ENCODE assay signal across 34 cellular contexts in genomic region chr5:149278811-149279210, GRCh38. TPM values are rescaled to one million over a fixed set of nuclear protein-coding genes. Genes with fewer than 3 reads are reported as not detected.
"Had no signal": no experiment of that assay in that cellular context is flagged by ENCODE, and none has a peak within 500 bp of the region (broad histone marks: within the 10 kb centered on the region; RNA-seq: fewer than 3 reads in every experiment).

No MANE protein-coding gene starts in this region.

- H3K9ac ChIP-seq: parathyroid adenoma had no signal

- H3K36me3 ChIP-seq: breast epithelium, gastroesophageal sphincter, transverse colon, vagina, WERI-Rb-1 had no signal

- H3K27ac ChIP-seq: SK-N-MC, transverse colon, vagina, WERI-Rb-1 had no signal

- H3K4me1 ChIP-seq: breast epithelium, transverse colon had no signal

- H3K27me3 ChIP-seq: breast epithelium, gastroesophageal sphincter, testis, transverse colon, vagina had no signal

- H3K36me3 Mint-ChIP-seq: immature natural killer cell; naive thymus-derived CD8-positive, alpha-beta T cell had no signal

- H3K4me1 Mint-ChIP-seq: activated CD4-positive, alpha-beta memory T cell treated with anti-CD3 and anti-CD28 coated beads, Interleukin-2, amount 10 ng/mL, durations not matched to agents 7 days and 5 days; activated CD4-positive, alpha-beta T cell treated with anti-CD3 and anti-CD28 coated beads, Interleukin-2, amount 10 ng/mL, durations not matched to agents 7 days and 5 days; activated naive CD8-positive, alpha-beta T cell treated with anti-CD3 and anti-CD28 coated beads, Interleukin-2, amount 50 U/mL, for 24 hours; central memory CD8-positive, alpha-beta T cell; immature natural killer cell; naive thymus-derived CD8-positive, alpha-beta T cell; neural crest cell had no signal

- H3K27ac Mint-ChIP-seq: activated CD4-positive, alpha-beta memory T cell treated with anti-CD3 and anti-CD28 coated beads, Interleukin-2, amount 10 ng/mL, durations not matched to agents 7 days and 5 days; activated CD4-positive, alpha-beta T cell treated with anti-CD3 and anti-CD28 coated beads, Interleukin-2, amount 10 ng/mL, durations not matched to agents 7 days and 5 days; activated naive CD8-positive, alpha-beta T cell treated with anti-CD3 and anti-CD28 coated beads, Interleukin-2, amount 50 U/mL, for 24 hours; activated T-cell treated with anti-CD3 and anti-CD28 coated beads, Interleukin-2, amount 50 U/mL, for 24 hours; immature natural killer cell; T-helper 1 cell treated with Interleukin-12 subunit alpha and Interleukin-12 subunit beta and Interleukin-4 antibody, amounts not matched to agents 30 μg/mL and 1 μg/mL, for 36 hours had no signal

- H3K9me3 ChIP-seq: breast epithelium, gastroesophageal sphincter, testis, transverse colon, vagina had no signal

- H3K9me3 Mint-ChIP-seq: activated CD4-positive, alpha-beta memory T cell treated with anti-CD3 and anti-CD28 coated beads, Interleukin-2, amount 10 ng/mL, durations not matched to agents 7 days and 5 days; activated CD4-positive, alpha-beta T cell treated with anti-CD3 and anti-CD28 coated beads, Interleukin-2, amount 10 ng/mL, durations not matched to agents 7 days and 5 days; activated naive CD8-positive, alpha-beta T cell treated with anti-CD3 and anti-CD28 coated beads, Interleukin-2, amount 50 U/mL, for 24 hours; activated T-cell treated with anti-CD3 and anti-CD28 coated beads, Interleukin-2, amount 50 U/mL, for 24 hours; central memory CD8-positive, alpha-beta T cell; immature natural killer cell; naive thymus-derived CD8-positive, alpha-beta T cell; neural crest cell; T-helper 1 cell treated with Interleukin-12 subunit alpha and Interleukin-12 subunit beta and Interleukin-4 antibody, amounts not matched to agents 30 μg/mL and 1 μg/mL, for 36 hours had no signal

- H2AFZ ChIP-seq: parathyroid adenoma had no signal

- FAIRE-seq: colon, endometrium, kidney had no signal

- H3K4me3 ChIP-seq: breast epithelium, gastroesophageal sphincter, SK-N-MC, skin epidermis, testis, transverse colon, vagina had no signal

- DNase-seq: activated CD4-positive, alpha-beta memory T cell treated with anti-CD3 and anti-CD28 coated beads, Interleukin-2, amount 10 ng/mL, durations not matched to agents 7 days and 5 days; activated CD4-positive, alpha-beta T cell treated with anti-CD3 and anti-CD28 coated beads, Interleukin-2, amount 10 ng/mL, durations not matched to agents 7 days and 5 days; activated CD8-positive, alpha-beta memory T cell treated with anti-CD3 and anti-CD28 coated beads, Interleukin-2, amount 50 U/mL, for 48 hours; activated gamma-delta T cell; activated naive CD4-positive, alpha-beta T cell treated with anti-CD3 and anti-CD28 coated beads, Interleukin-2, amount 50 U/mL, for 16 hours; activated naive CD8-positive, alpha-beta T cell treated with anti-CD3 and anti-CD28 coated beads, Interleukin-2, amount 50 U/mL, for 24 hours; activated T-cell treated with anti-CD3 and anti-CD28 coated beads, Interleukin-2, amount 50 U/mL, for 24 hours; effector CD8-positive, alpha-beta T cell; hypothalamus; immature natural killer cell; kidney; midbrain; naive thymus-derived CD8-positive, alpha-beta T cell; nucleus accumbens; stimulated activated CD4-positive, alpha-beta T cell treated with anti-CD3 and anti-CD28 coated beads, Interleukin-12 subunit alpha, Interleukin-12 subunit beta, amount 100 ng/mL, for 4 hours; stimulated activated CD4-positive, alpha-beta T cell treated with anti-CD3 and anti-CD28 coated beads, Interleukin-4, amount 100 ng/mL, for 1 hour; stimulated activated naive CD8-positive, alpha-beta T cell treated with anti-CD3 and anti-CD28 coated beads, Interleukin-15, Interleukin-2, amounts not matched to agents 100 U/mL and 50 U/mL, for 24 hours; T-helper 9 cell; testis; transverse colon; WERI-Rb-1 had no signal

- ATAC-seq: activated CD4-positive, CD25-positive, alpha-beta regulatory T cell treated with anti-CD3 and anti-CD28 coated beads, Interleukin-2, amount 50 U/mL, for 24 hours; activated naive CD8-positive, alpha-beta T cell treated with anti-CD3 and anti-CD28 coated beads, Interleukin-2, amount 50 U/mL, for 24 hours; gastroesophageal sphincter; naive thymus-derived CD8-positive, alpha-beta T cell; sciatic nerve; stimulated activated naive CD8-positive, alpha-beta T cell treated with anti-CD3 and anti-CD28 coated beads, Interleukin-15, Interleukin-2, amounts not matched to agents 100 U/mL and 50 U/mL, for 24 hours had no signal

- H3K4me3 Mint-ChIP-seq: activated CD4-positive, alpha-beta memory T cell treated with anti-CD3 and anti-CD28 coated beads, Interleukin-2, amount 10 ng/mL, durations not matched to agents 7 days and 5 days; activated CD4-positive, alpha-beta T cell treated with anti-CD3 and anti-CD28 coated beads, Interleukin-2, amount 10 ng/mL, durations not matched to agents 7 days and 5 days; activated naive CD8-positive, alpha-beta T cell treated with anti-CD3 and anti-CD28 coated beads, Interleukin-2, amount 50 U/mL, for 24 hours; activated T-cell treated with anti-CD3 and anti-CD28 coated beads, Interleukin-2, amount 50 U/mL, for 24 hours; central memory CD8-positive, alpha-beta T cell; immature natural killer cell; neural crest cell; T-helper 1 cell treated with Interleukin-12 subunit alpha and Interleukin-12 subunit beta and Interleukin-4 antibody, amounts not matched to agents 30 μg/mL and 1 μg/mL, for 36 hours had no signal

RNA-seq across cellular contexts. Expression of gene AFAP1L1, which starts 7.2 kb away (rescaled TPM):
- total RNA-seq: activated CD4-positive, alpha-beta memory T cell treated with anti-CD3 and anti-CD28 coated beads, Interleukin-2, amount 10 ng/mL, durations not matched to agents 7 days and 5 days; activated CD4-positive, alpha-beta T cell treated with anti-CD3 and anti-CD28 coated beads, Interleukin-2, amount 10 ng/mL, durations not matched to agents 7 days and 5 days had no signal
